ENCODE assay signal across 21 cellular contexts in the genomic region with DNA sequence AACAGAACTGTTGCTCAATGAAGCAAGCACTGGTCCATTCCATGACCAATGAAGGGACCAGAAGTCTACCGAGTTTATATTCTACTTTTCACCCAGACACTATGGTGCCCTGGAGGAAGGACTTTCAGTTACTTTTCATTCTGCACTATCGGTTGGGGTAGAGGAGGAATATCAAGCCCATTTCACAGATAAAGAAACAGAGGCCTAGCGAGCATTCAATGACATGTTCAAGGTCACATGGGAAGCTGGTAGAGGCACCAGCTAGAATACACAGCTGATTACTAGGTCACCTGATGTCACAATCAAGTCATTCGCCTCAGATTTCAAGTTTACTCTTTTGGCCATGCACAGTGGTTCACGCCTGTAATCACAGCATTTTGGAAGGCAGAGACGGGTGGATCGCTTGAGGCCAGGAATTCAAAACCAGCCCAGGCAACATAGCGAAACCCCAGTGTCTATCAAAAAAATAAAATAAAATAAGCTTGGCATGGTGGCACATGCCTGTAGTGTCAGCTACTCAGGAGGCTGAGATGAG. TPM values are rescaled to one million over a fixed set of nuclear protein-coding genes. Genes with fewer than 3 reads are reported as not detected.
DNase-seq lines count a peak whose midpoint lies in the region; ATAC-seq, FAIRE-seq and TF ChIP-seq lines count a peak whose summit lies in the region.
"Had no signal": no experiment of that assay in that cellular context is flagged by ENCODE, and none has a peak within 500 bp of the region (broad histone marks: within the 10 kb centered on the region; RNA-seq: fewer than 3 reads in every experiment).

No MANE protein-coding gene starts in this region.

- peaks cover under 1% of the 10 kb centered on the region; the same call in 2 of the 3 replicates for H3K79me2 ChIP-seq in K562 (ENCODE audit: control insufficient read depth, insufficient read depth, low read length)

- FAIRE-seq in K562 (lab: Jason Lieb, UNC): no peak
- FAIRE-seq: A549, GM12878, H54 had no signal

- peaks cover 72% of the 10 kb centered on the region for H3K36me3 Mint-ChIP-seq in activated CD8-positive, alpha-beta T cell treated with anti-CD3 and anti-CD28 coated beads for 36 hours (ENCODE audit: low read depth)
- H3K36me3 Mint-ChIP-seq in activated CD8-positive, alpha-beta T cell treated with anti-CD3 and anti-CD28 coated beads, Interleukin-2, amount 10 ng/mL, durations not matched to agents 7 days and 5 days (ENCODE audit: low read depth): peaks cover 66% of the 10 kb centered on the region

- TF ChIP-seq RAD21 in K562 (CRISPR knock-in tag; conservative IDR thresholded peaks at IDR 0.05 in 1 of 2, IDR thresholded peaks at IDR 0.05 in 1 of 2): no peak

- in situ Hi-C loops in K562 (cut with MboI): no loop called here

- H3K4me3 ChIP-seq in left ventricle myocardium inferior (no peak overlapping the region), right atrium auricular region (no peak overlapping the region), K562 (no peak overlapping the region), subcutaneous abdominal adipose tissue (ENCODE audit: low read depth in 1 of 5, low read length in 5 of 5) (no peak overlapping the region), BE2C (ENCODE audit: low read depth, low read length) (no peak overlapping the region)
- H3K4me3 ChIP-seq: A549, GM12878 had no signal

- H3K4me1 Mint-ChIP-seq in activated CD8-positive, alpha-beta T cell treated with anti-CD3 and anti-CD28 coated beads for 36 hours (ENCODE audit: low read depth): peaks cover 71% of the 10 kb centered on the region
- H3K4me1 Mint-ChIP-seq in activated CD8-positive, alpha-beta T cell treated with anti-CD3 and anti-CD28 coated beads, Interleukin-2, amount 10 ng/mL, durations not matched to agents 7 days and 5 days (ENCODE audit: low read depth): peaks cover 29% of the 10 kb centered on the region

- TF ChIP-seq CTCF in activated CD8-positive, alpha-beta T cell treated with anti-CD3 and anti-CD28 coated beads for 36 hours (IDR thresholded peaks at IDR 0.05): no peak
- TF ChIP-seq CTCF in left ventricle myocardium inferior (IDR thresholded peaks at IDR 0.05; ENCODE audit: borderline replicate concordance) (no peak), right atrium auricular region (IDR thresholded peaks at IDR 0.05) (no peak), K562 (IDR thresholded peaks at IDR 0.05 in 2 of 3, conservative IDR thresholded peaks at IDR 0.05 in 1 of 3; ENCODE audit: insufficient read depth in 2 of 3, low read depth in 1 of 3, low read length in 3 of 3) (no peak), BE2C (IDR thresholded peaks at IDR 0.05; ENCODE audit: low read depth, low read length) (no peak)

- WGBS in K562 (ENCODE audit: insufficient coverage, low coverage, missing lambda C conversion rate): 89% methylated on average over 8 of the region's 8 CpGs

- H3K9me3 ChIP-seq in left ventricle myocardium inferior (replicated peaks) (no peaks in the 10 kb centered on the region), right atrium auricular region (no peaks in the 10 kb centered on the region), K562 (replicated peaks; ENCODE audit: control insufficient read depth, insufficient read depth, low read depth, low read length) (no peaks in the 10 kb centered on the region), subcutaneous abdominal adipose tissue (ENCODE audit: control insufficient read depth in 5 of 5, low read length in 5 of 5) (no peaks in the 10 kb centered on the region), BE2C (no peaks in the 10 kb centered on the region)
- H3K9me3 ChIP-seq: A549 had no signal

- no peak overlapping the region for H2AFZ ChIP-seq in K562 (ENCODE audit: low read depth, low read length)

- H3K9ac ChIP-seq in K562 (ENCODE audit: insufficient read depth in 1 of 2, low read depth in 2 of 2, low read length in 2 of 2): no peak overlapping the region
- no peak overlapping the region for H3K9ac ChIP-seq in subcutaneous abdominal adipose tissue (ENCODE audit: low read length in 5 of 5)

- H3K4me1 ChIP-seq in left ventricle myocardium inferior (peaks cover 48% of the 10 kb centered on the region), right atrium auricular region (peaks cover 0 to 21% of the 10 kb centered on the region in 2 donors), K562 (replicated peaks in 1 of 2; ENCODE audit: control insufficient read depth in 2 of 2, insufficient read depth in 2 of 2, low read length in 2 of 2) (peaks cover 5 to 15% of the 10 kb centered on the region in 2 experiments; a peak in 4 of 5 replicates), subcutaneous abdominal adipose tissue (ENCODE audit: control insufficient read depth in 5 of 5, insufficient read depth in 5 of 5, low read length in 5 of 5) (peaks cover 10 to 31% (median 17%) of the 10 kb centered on the region in 5 donors), BE2C (no peaks in the 10 kb centered on the region)

- no peak for ATAC-seq in activated CD8-positive, alpha-beta T cell treated with anti-CD3 and anti-CD28 coated beads for 36 hours
- ATAC-seq in activated CD8-positive, alpha-beta T cell treated with anti-CD3 and anti-CD28 coated beads, Interleukin-2, amount 10 ng/mL, durations not matched to agents 7 days and 5 days: no peak
- no peak for ATAC-seq in K562
- ATAC-seq: A549, Panc1 had no signal

- BruUV-seq in K562 (replicated peaks; lab: Mats Ljungman, UMichigan): no TSS peak

- TF ChIP-seq EP300 in K562 (IDR thresholded peaks at IDR 0.05; ENCODE audit: low read length): no peak

- no peak for TF ChIP-seq POLR2A in K562 (conservative IDR thresholded peaks at IDR 0.05)

- no peaks in the 10 kb centered on the region for H3K27me3 ChIP-seq in left ventricle myocardium inferior (ENCODE audit: low read depth)
- no peaks in the 10 kb centered on the region for H3K27me3 ChIP-seq in right atrium auricular region
- no peaks in the 10 kb centered on the region for H3K27me3 ChIP-seq in K562 (ENCODE audit: control insufficient read depth in 2 of 2, insufficient read depth in 2 of 2, low read length in 2 of 2)
- H3K27me3 ChIP-seq in subcutaneous abdominal adipose tissue (ENCODE audit: control insufficient read depth in 5 of 5, insufficient read depth in 4 of 5, low read length in 5 of 5): no peaks in the 10 kb centered on the region
- H3K27me3 ChIP-seq in BE2C: no peaks in the 10 kb centered on the region

- no peaks in the 10 kb centered on the region for H3K27me3 Mint-ChIP-seq in activated CD8-positive, alpha-beta T cell treated with anti-CD3 and anti-CD28 coated beads for 36 hours
- no peaks in the 10 kb centered on the region for H3K27me3 Mint-ChIP-seq in activated CD8-positive, alpha-beta T cell treated with anti-CD3 and anti-CD28 coated beads, Interleukin-2, amount 10 ng/mL, durations not matched to agents 7 days and 5 days (ENCODE audit: low read depth)
- H3K27me3 Mint-ChIP-seq: CD4-positive, alpha-beta memory T cell had no signal

- H3K4me3 Mint-ChIP-seq in activated CD8-positive, alpha-beta T cell treated with anti-CD3 and anti-CD28 coated beads for 36 hours: no peak overlapping the region
- H3K4me3 Mint-ChIP-seq in activated CD8-positive, alpha-beta T cell treated with anti-CD3 and anti-CD28 coated beads, Interleukin-2, amount 10 ng/mL, durations not matched to agents 7 days and 5 days: no peak overlapping the region
- H3K4me3 Mint-ChIP-seq: CD4-positive, alpha-beta memory T cell had no signal

- H4K20me1 ChIP-seq in K562 (replicated peaks; ENCODE audit: control insufficient read depth, insufficient read depth, low read length): no peaks in the 10 kb centered on the region

- H3K36me3 ChIP-seq in left ventricle myocardium inferior (peaks cover 54% of the 10 kb centered on the region), right atrium auricular region (peaks cover 55% of the 10 kb centered on the region), K562 (ENCODE audit: control insufficient read depth, insufficient read depth, low read length) (peaks cover 77% of the 10 kb centered on the region), subcutaneous abdominal adipose tissue (ENCODE audit: control insufficient read depth in 5 of 5, insufficient read depth in 5 of 5, low read length in 5 of 5) (peaks cover 10 to 48% (median 37%) of the 10 kb centered on the region in 5 donors), BE2C (no peaks in the 10 kb centered on the region)

- no peaks in the 10 kb centered on the region for H3K9me1 ChIP-seq in K562 (ENCODE audit: control insufficient read depth, insufficient read depth, low read length)

- H3K9me3 Mint-ChIP-seq in activated CD8-positive, alpha-beta T cell treated with anti-CD3 and anti-CD28 coated beads for 36 hours: no peaks in the 10 kb centered on the region
- no peaks in the 10 kb centered on the region for H3K9me3 Mint-ChIP-seq in activated CD8-positive, alpha-beta T cell treated with anti-CD3 and anti-CD28 coated beads, Interleukin-2, amount 10 ng/mL, durations not matched to agents 7 days and 5 days (ENCODE audit: insufficient read depth)
- H3K9me3 Mint-ChIP-seq: CD4-positive, alpha-beta memory T cell had no signal

- POLR2A ChIA-PET in activated CD8-positive, alpha-beta T cell treated with anti-CD3 and anti-CD28 coated beads for 36 hours (lab: Charles Lee): interaction anchor here (1.7 to 19.8 kb wide), 2 partner anchors 14 to 15 kb away, joined by 4 to 264 read pairs; a partner anchor contains a TSS
- POLR2A ChIA-PET in activated CD8-positive, alpha-beta T cell treated with anti-CD3 and anti-CD28 coated beads, Interleukin-2, amount 10 ng/mL, durations not matched to agents 7 days and 5 days (lab: Charles Lee): interaction anchor here (0.6 kb wide), 1 partner anchor 15 kb away, joined by 3 read pairs; no protein-coding TSS in a partner anchor
- POLR2A ChIA-PET in K562 (lab: Yijun Ruan, JAX): interaction anchor here (0.7 to 1.6 kb wide), 2 partner anchors 10 to 20 kb away, joined by 3 to 4 read pairs; no protein-coding TSS in a partner anchor

- H3K4me2 ChIP-seq in K562 (ENCODE audit: insufficient read depth, low read length): no peak overlapping the region
- H3K4me2 ChIP-seq: A549 had no signal

- no peak for DNase-seq in activated CD8-positive, alpha-beta T cell treated with anti-CD3 and anti-CD28 coated beads for 36 hours
- no peak for DNase-seq in activated CD8-positive, alpha-beta T cell treated with anti-CD3 and anti-CD28 coated beads, Interleukin-2, amount 10 ng/mL, durations not matched to agents 7 days and 5 days
- DNase-seq in left ventricle myocardium inferior (no peak), right atrium auricular region (ENCODE audit: low spot score) (no peak), K562 (ENCODE audit: extremely low read depth in 1 of 4, low spot score in 3 of 4) (no peak), NCI-H1694 (lab: John Stamatoyannopoulos, UW) (no peak), BE2C (no peak)
- DNase-seq: CD4-positive, alpha-beta memory T cell; DMS79; MM.1S; NCI-H1105; NCI-H1930; NCI-H2171; NCI-H774 had no signal

- H3K27ac ChIP-seq in left ventricle myocardium inferior (replicated peaks): peak overlapping the region; percentile 79
- H3K27ac ChIP-seq in right atrium auricular region: no peak overlapping the region
- H3K27ac ChIP-seq in K562 (ENCODE audit: extremely low read depth, low read depth, low read length): no peak overlapping the region
- peak overlapping the region; percentile 82 for H3K27ac ChIP-seq in subcutaneous abdominal adipose tissue (ENCODE audit: low read depth, low read length)

- H3K27ac Mint-ChIP-seq in activated CD8-positive, alpha-beta T cell treated with anti-CD3 and anti-CD28 coated beads for 36 hours: peak overlapping the region; percentile 88
- no peak overlapping the region for H3K27ac Mint-ChIP-seq in activated CD8-positive, alpha-beta T cell treated with anti-CD3 and anti-CD28 coated beads, Interleukin-2, amount 10 ng/mL, durations not matched to agents 7 days and 5 days

- CTCF ChIA-PET in activated CD8-positive, alpha-beta T cell treated with anti-CD3 and anti-CD28 coated beads for 36 hours (lab: Charles Lee): interaction anchor here (0.8 to 3.8 kb wide), 4 partner anchors 10 to 49 kb away, joined by 3 to 14 read pairs (median 6); no protein-coding TSS in a partner anchor
- CTCF ChIA-PET in activated CD8-positive, alpha-beta T cell treated with anti-CD3 and anti-CD28 coated beads, Interleukin-2, amount 10 ng/mL, durations not matched to agents 7 days and 5 days (lab: Charles Lee): interaction anchor here (1.1 to 1.7 kb wide), 2 partner anchors 49 to 76 kb away, joined by 3 to 5 read pairs; no protein-coding TSS in a partner anchor
- CTCF ChIA-PET in K562 (lab: Yijun Ruan, JAX; ENCODE audit: low intra/inter-chr PET ratio): no interaction called here

- intact Hi-C loops in activated CD8-positive, alpha-beta T cell treated with anti-CD3 and anti-CD28 coated beads for 36 hours (cut with micrococcal nuclease): loop anchor here (2.0 kb wide), 1 partner anchor 17 kb away; no protein-coding TSS in a partner anchor
- intact Hi-C loops in left ventricle myocardium inferior (cut with micrococcal nuclease) (no loop called here), K562 (cut with micrococcal nuclease) (no loop called here)

RNA-seq across cellular contexts. Expression of a gene that starts 17.6 kb away (rescaled TPM):
- 1 to 10 TPM in 1 of 2 experiments, under 1 TPM in 1; 0.43 to 2.3 TPM for total RNA-seq in activated CD8-positive, alpha-beta T cell treated with anti-CD3 and anti-CD28 coated beads for 36 hours
- total RNA-seq in activated CD8-positive, alpha-beta T cell treated with anti-CD3 and anti-CD28 coated beads, Interleukin-2, amount 10 ng/mL, durations not matched to agents 7 days and 5 days: under 1 TPM in 1 of 2 experiments, not detected in 1; 0.26 TPM
- total RNA-seq in left ventricle myocardium inferior (not detected), right atrium auricular region (not detected), K562 (2014; rRNA removed) (18.5 and 33.0 TPM in 2 replicates), K562 (2014; rRNA removed; fragmentation: Illumina TruSeq; extraction: Trizol) (23.6 and 29.8 TPM in 2 replicates), K562 (2015; rRNA removed; fragmentation: Illumina TruSeq; extraction: Trizol) (44.8 and 50.1 TPM in 2 replicates), K562 (2021) (16.4 and 30.5 TPM in 2 replicates)
- total RNA-seq in K562 (2011; cell fraction: chromatin; rRNA removed; ENCODE audit: low replicate concordance): 1.2 and 1.9 TPM in 2 replicates
- total RNA-seq in K562 (2011; cell fraction: nucleolus; rRNA removed): 0.50 and 0.92 TPM in 2 replicates
- 1.4 and 1.8 TPM in 2 replicates for total RNA-seq in K562 (2011; cell fraction: nucleoplasm; rRNA removed)
- polyA plus RNA-seq in K562 (2011; rRNA removed) (1.8 and 7.2 TPM in 2 replicates), K562 (2014; fragmentation: Illumina TruSeq; extraction: Trizol) (23.3 and 24.4 TPM in 2 replicates), K562 (2014; fragmentation: Nextera tagmentation; extraction: Ambion mirVana) (10 to 100 TPM; 42.9 to 78.0 TPM), K562 (2014; rRNA removed) (26.6 and 31.8 TPM in 2 replicates)
- 2.2 and 5.4 TPM in 2 replicates for polyA plus RNA-seq in K562 (2011; cell fraction: cytosol; rRNA removed)
- polyA plus RNA-seq in K562 (2011; cell fraction: nucleus; rRNA removed): 1.0 and 2.0 TPM in 2 replicates
- 39.0 and 49.3 TPM in 2 replicates for polyA plus RNA-seq in K562 (2012)
- polyA minus RNA-seq in K562 (2011; rRNA and poly(A)+ RNA removed): 0.21 and 1.1 TPM in 2 replicates
- polyA minus RNA-seq in K562 (2011; cell fraction: cytosol; rRNA and poly(A)+ RNA removed): not detected in 2 replicates
- 0.56 TPM in 1 of 2 replicates, not detected in the other for polyA minus RNA-seq in K562 (2011; cell fraction: nucleus; rRNA and poly(A)+ RNA removed)
- polyA plus RNA-seq in BE2C (2012; ENCODE audit: insufficient read depth, insufficient read length, low read depth): not detected
- total RNA-seq: G401, NCI-H460 had no signal
- polyA plus RNA-seq: A549; CD4-positive, alpha-beta memory T cell had no signal

RNA-seq across cellular contexts. Expression of a gene that starts 18.9 kb away (rescaled TPM):
- total RNA-seq in activated CD8-positive, alpha-beta T cell treated with anti-CD3 and anti-CD28 coated beads for 36 hours: 100 to 1,000 TPM; 294 to 300 TPM
- total RNA-seq in activated CD8-positive, alpha-beta T cell treated with anti-CD3 and anti-CD28 coated beads, Interleukin-2, amount 10 ng/mL, durations not matched to agents 7 days and 5 days: 100 to 1,000 TPM; 103 to 120 TPM
- total RNA-seq in left ventricle myocardium inferior (21.0 TPM), right atrium auricular region (10 to 100 TPM; 31.7 to 61.3 TPM), K562 (2014; rRNA removed) (98.9 and 141 TPM in 2 replicates), K562 (2014; rRNA removed; fragmentation: Illumina TruSeq; extraction: Trizol) (120 and 132 TPM in 2 replicates), K562 (2015; rRNA removed; fragmentation: Illumina TruSeq; extraction: Trizol) (135 and 143 TPM in 2 replicates), K562 (2021) (254 and 257 TPM in 2 replicates)
- 241 and 427 TPM in 2 replicates for total RNA-seq in K562 (2011; cell fraction: chromatin; rRNA removed; ENCODE audit: low replicate concordance)
- total RNA-seq in K562 (2011; cell fraction: nucleolus; rRNA removed): 393 and 402 TPM in 2 replicates
- total RNA-seq in K562 (2011; cell fraction: nucleoplasm; rRNA removed): 340 and 369 TPM in 2 replicates
- polyA plus RNA-seq in K562 (2011; rRNA removed) (141 and 235 TPM in 2 replicates), K562 (2014; fragmentation: Illumina TruSeq; extraction: Trizol) (244 and 281 TPM in 2 replicates), K562 (2014; fragmentation: Nextera tagmentation; extraction: Ambion mirVana) (100 to 1,000 TPM in 1 of 2 experiments, 10 to 100 TPM in 1; 63.7 to 216 TPM), K562 (2014; rRNA removed) (139 and 160 TPM in 2 replicates)
- 358 and 452 TPM in 2 replicates for polyA plus RNA-seq in K562 (2011; cell fraction: cytosol; rRNA removed)
- polyA plus RNA-seq in K562 (2011; cell fraction: nucleus; rRNA removed): 327 and 364 TPM in 2 replicates
- 192 and 193 TPM in 2 replicates for polyA plus RNA-seq in K562 (2012)
- 162 and 237 TPM in 2 replicates for polyA minus RNA-seq in K562 (2011; rRNA and poly(A)+ RNA removed)
- 86.6 and 143 TPM in 2 replicates for polyA minus RNA-seq in K562 (2011; cell fraction: cytosol; rRNA and poly(A)+ RNA removed)
- 116 and 125 TPM in 2 replicates for polyA minus RNA-seq in K562 (2011; cell fraction: nucleus; rRNA and poly(A)+ RNA removed)
- 11.3 TPM for polyA plus RNA-seq in BE2C (2012; ENCODE audit: insufficient read depth, insufficient read length, low read depth)
- total RNA-seq: G401, NCI-H460 had no signal

RNA-seq across cellular contexts. Expression of a gene that starts 27.1 kb away (rescaled TPM):
- not detected for total RNA-seq in activated CD8-positive, alpha-beta T cell treated with anti-CD3 and anti-CD28 coated beads for 36 hours
- total RNA-seq in activated CD8-positive, alpha-beta T cell treated with anti-CD3 and anti-CD28 coated beads, Interleukin-2, amount 10 ng/mL, durations not matched to agents 7 days and 5 days: not detected
- total RNA-seq in left ventricle myocardium inferior (not detected), right atrium auricular region (not detected), K562 (2014; rRNA removed) (not detected in 2 replicates), K562 (2014; rRNA removed; fragmentation: Illumina TruSeq; extraction: Trizol) (not detected in 2 replicates), K562 (2015; rRNA removed; fragmentation: Illumina TruSeq; extraction: Trizol) (0.18 TPM in 1 of 2 replicates, not detected in the other), K562 (2021) (not detected in 2 replicates)
- not detected in 2 replicates for total RNA-seq in K562 (2011; cell fraction: chromatin; rRNA removed; ENCODE audit: low replicate concordance)
- total RNA-seq in K562 (2011; cell fraction: nucleolus; rRNA removed): not detected in 2 replicates
- total RNA-seq in K562 (2011; cell fraction: nucleoplasm; rRNA removed): not detected in 2 replicates
- polyA plus RNA-seq in K562 (2011; rRNA removed) (not detected in 2 replicates), K562 (2014; fragmentation: Illumina TruSeq; extraction: Trizol) (not detected in 2 replicates), K562 (2014; fragmentation: Nextera tagmentation; extraction: Ambion mirVana) (under 1 TPM; 0.38 to 0.55 TPM), K562 (2014; rRNA removed) (not detected in 2 replicates)
- 0.07 TPM in 1 of 2 replicates, not detected in the other for polyA plus RNA-seq in K562 (2011; cell fraction: cytosol; rRNA removed)
- not detected in 2 replicates for polyA plus RNA-seq in K562 (2011; cell fraction: nucleus; rRNA removed)
- not detected in 2 replicates for polyA plus RNA-seq in K562 (2012)
- not detected in 2 replicates for polyA minus RNA-seq in K562 (2011; rRNA and poly(A)+ RNA removed)
- not detected in 2 replicates for polyA minus RNA-seq in K562 (2011; cell fraction: cytosol; rRNA and poly(A)+ RNA removed)
- not detected in 2 replicates for polyA minus RNA-seq in K562 (2011; cell fraction: nucleus; rRNA and poly(A)+ RNA removed)
- not detected for polyA plus RNA-seq in BE2C (2012; ENCODE audit: insufficient read depth, insufficient read length, low read depth)
- total RNA-seq: CD4-positive, alpha-beta memory T cell; G401; GM12878; NCI-H460 had no signal
- polyA plus RNA-seq: A549; CD4-positive, alpha-beta memory T cell; GM12878 had no signal

RNA-seq across cellular contexts. Expression of a gene that starts 52.3 kb away (rescaled TPM):
- total RNA-seq in activated CD8-positive, alpha-beta T cell treated with anti-CD3 and anti-CD28 coated beads for 36 hours: under 1 TPM; 0.23 to 0.27 TPM
- under 1 TPM; 0.47 to 0.57 TPM for total RNA-seq in activated CD8-positive, alpha-beta T cell treated with anti-CD3 and anti-CD28 coated beads, Interleukin-2, amount 10 ng/mL, durations not matched to agents 7 days and 5 days
- total RNA-seq in left ventricle myocardium inferior (1.3 TPM), right atrium auricular region (1 to 10 TPM in 1 of 2 donors, under 1 TPM in 1; 0.94 to 1.3 TPM), K562 (2014; rRNA removed) (0.29 TPM in 1 of 2 replicates, not detected in the other), K562 (2014; rRNA removed; fragmentation: Illumina TruSeq; extraction: Trizol) (not detected in 2 replicates), K562 (2015; rRNA removed; fragmentation: Illumina TruSeq; extraction: Trizol) (0.07 TPM in 1 of 2 replicates, not detected in the other), K562 (2021) (1.8 and 1.9 TPM in 2 replicates)
- not detected in 2 replicates for total RNA-seq in K562 (2011; cell fraction: chromatin; rRNA removed; ENCODE audit: low replicate concordance)
- total RNA-seq in K562 (2011; cell fraction: nucleolus; rRNA removed): 0.50 and 0.53 TPM in 2 replicates
- total RNA-seq in K562 (2011; cell fraction: nucleoplasm; rRNA removed): 0.46 and 1.2 TPM in 2 replicates
- polyA plus RNA-seq in K562 (2011; rRNA removed) (0.06 and 0.30 TPM in 2 replicates), K562 (2014; fragmentation: Illumina TruSeq; extraction: Trizol) (0.34 and 1.1 TPM in 2 replicates), K562 (2014; fragmentation: Nextera tagmentation; extraction: Ambion mirVana) (not detected), K562 (2014; rRNA removed) (0.69 and 0.82 TPM in 2 replicates)
- polyA plus RNA-seq in K562 (2011; cell fraction: cytosol; rRNA removed): 0.07 and 0.21 TPM in 2 replicates
- polyA plus RNA-seq in K562 (2011; cell fraction: nucleus; rRNA removed): 0.25 and 0.47 TPM in 2 replicates
- polyA plus RNA-seq in K562 (2012): 1.5 and 5.3 TPM in 2 replicates
- not detected in 2 replicates for polyA minus RNA-seq in K562 (2011; rRNA and poly(A)+ RNA removed)
- polyA minus RNA-seq in K562 (2011; cell fraction: cytosol; rRNA and poly(A)+ RNA removed): not detected in 2 replicates
- 0.54 TPM in 1 of 2 replicates, not detected in the other for polyA minus RNA-seq in K562 (2011; cell fraction: nucleus; rRNA and poly(A)+ RNA removed)
- polyA plus RNA-seq in BE2C (2012; ENCODE audit: insufficient read depth, insufficient read length, low read depth): 0.52 TPM
- total RNA-seq: G401 had no signal

Comparison
In these comparisons a context has a peak if more than half of its experiments do, and no peak if none do; other contexts are left out.
1. H3K27ac ChIP-seq: peak in left ventricle myocardium inferior (single experiment) and subcutaneous abdominal adipose tissue (single experiment); none in right atrium auricular region (0 of 2) and K562 (single experiment).